In the genomic region with DNA sequence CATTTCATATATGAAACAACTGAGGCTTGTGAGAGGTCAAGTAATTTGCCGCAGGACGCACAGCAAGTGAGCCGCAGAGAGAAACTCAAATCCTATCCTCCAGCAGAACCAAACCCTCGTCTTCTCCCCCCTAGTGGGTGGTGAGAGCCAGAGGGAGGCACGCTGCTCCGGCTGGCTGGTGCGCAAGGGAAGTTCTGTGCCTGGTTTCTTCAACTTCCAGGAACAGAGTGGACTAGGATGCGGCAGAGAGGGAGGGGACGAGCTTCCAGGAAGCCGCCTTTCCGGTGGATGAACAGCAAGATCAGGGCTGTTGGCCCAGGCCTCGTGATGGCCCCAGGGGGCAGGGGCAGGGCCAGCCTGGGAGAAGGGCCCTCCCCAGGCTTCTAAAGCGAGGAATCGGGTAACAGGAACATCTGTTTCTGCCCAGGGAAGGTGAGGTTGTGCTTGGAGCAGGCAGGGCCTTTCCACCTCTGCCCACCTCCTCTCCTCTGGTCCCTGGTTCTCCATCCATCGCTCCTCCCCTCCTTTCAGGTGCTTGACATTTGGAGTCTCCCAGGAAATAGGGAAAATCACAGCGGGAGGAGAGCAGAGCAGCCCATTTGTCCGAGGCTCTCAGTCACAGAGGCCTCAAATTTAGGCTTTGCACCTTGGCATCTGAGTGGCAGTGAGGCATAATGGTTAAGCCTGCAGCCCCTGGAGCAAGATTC, we compare ENCODE assay signal across 9 cellular contexts. TPM values are rescaled to one million over a fixed set of nuclear protein-coding genes. Genes with fewer than 3 reads are reported as not detected.
DNase-seq lines count a peak whose midpoint lies in the region; ATAC-seq, FAIRE-seq and TF ChIP-seq lines count a peak whose summit lies in the region.
"Had no signal": no experiment of that assay in that cellular context is flagged by ENCODE, and none has a peak within 500 bp of the region (broad histone marks: within the 10 kb centered on the region; RNA-seq: fewer than 3 reads in every experiment).

No MANE protein-coding gene starts in this region.

- 71 to 77% methylated on average over 17 of the region's 17 CpGs for WGBS in pancreas, 2 donors

- ATAC-seq in pancreas, result peak; percentile 15 to 56 (median 36)
- ATAC-seq in HG03457 (IDR thresholded peaks at IDR 0.05; ENCODE audit: unreplicated experiment), result no peak
- no peak for ATAC-seq in HG02970 (IDR thresholded peaks at IDR 0.05; ENCODE audit: low FRiP score, unreplicated experiment)

- H3K27me3 ChIP-seq in pancreas, result no peaks in the 10 kb centered on the region

- no peaks in the 10 kb centered on the region for H3K36me3 ChIP-seq in pancreas

- no peak overlapping the region for H3K4me3 ChIP-seq in fibroblast of the aortic adventitia (ENCODE audit: low read depth, low read length)
- H3K4me3 ChIP-seq in pancreas, result no peak overlapping the region

- TF ChIP-seq CTCF in fibroblast of the aortic adventitia (IDR thresholded peaks at IDR 0.05; ENCODE audit: insufficient read depth, low read length) (peak; percentile 33), pancreas (IDR thresholded peaks at IDR 0.05) (no peak)

- in situ Hi-C loops in G401 (cut with HindIII; ENCODE audit: low sequenced_read_pairs), result no loop called here

- peak; percentile 29 for DNase-seq in DMS79 (lab: John Stamatoyannopoulos, UW)
- DNase-seq in NCI-H510A (lab: John Stamatoyannopoulos, UW), result peak; percentile 51
- peak; percentile 69 for DNase-seq in fibroblast of the aortic adventitia (ENCODE audit: low read depth)
- DNase-seq in pancreas, result peak in 5 of 6 donors; percentile 23 to 59 (median 50)
- no peak for DNase-seq in NCI-H1436 (lab: John Stamatoyannopoulos, UW)
- DNase-seq in G401 (ENCODE audit: low spot score), result no peak
- DNase-seq: stimulated activated naive CD4-positive, alpha-beta T cell treated with Interleukin-2 at 50 U/mL for 16 hours had no signal

- H3K4me1 ChIP-seq in pancreas, result peaks cover 5 to 14% (median 9%) of the 10 kb centered on the region in 3 donors

- H3K27ac ChIP-seq in pancreas, result peak overlapping the region in 3 of 4 donors; percentile 56 to 63 (median 58)

- H3K9me3 ChIP-seq in pancreas, result no peaks in the 10 kb centered on the region

- intact Hi-C loops in pancreas (cut with DNase I), result no loop called here

- FAIRE-seq in pancreas (lab: Jason Lieb, UNC), result no peak

RNA-seq across cellular contexts. Expression of a gene that starts 16.8 kb away (rescaled TPM):
- 5.5 and 10.1 TPM in 2 replicates for total RNA-seq in fibroblast of the aortic adventitia (ENCODE audit: low replicate concordance)
- 10 to 100 TPM in 1 of 6 donors, 1 to 10 TPM in 5; 5.9 to 12.1 (median 6.6) TPM for total RNA-seq in pancreas
- polyA plus RNA-seq in pancreas, result 1 to 10 TPM; 1.7 to 3.6 TPM
- 5.4 and 7.1 TPM in 2 replicates for total RNA-seq in G401 (2014; rRNA removed; shearing (Covaris generic))

RNA-seq across cellular contexts. Expression of a gene that starts 27.4 kb away (rescaled TPM):
- 0.09 and 1.5 TPM in 2 replicates for total RNA-seq in fibroblast of the aortic adventitia (ENCODE audit: low replicate concordance)
- under 1 TPM in 4 of 6 donors, not detected in 2; 0.09 to 0.35 (median 0.33) TPM for total RNA-seq in pancreas
- under 1 TPM; 0.15 to 0.52 TPM for polyA plus RNA-seq in pancreas
- total RNA-seq in G401 (2014; rRNA removed; shearing (Covaris generic)), result not detected in 2 replicates

RNA-seq across cellular contexts. Expression of a gene that starts 48.9 kb away (rescaled TPM):
- total RNA-seq in fibroblast of the aortic adventitia (ENCODE audit: low replicate concordance) (not detected in 2 replicates), pancreas (100 to 1,000 TPM in 1 of 6 donors, 10 to 100 TPM in 5; 27.0 to 142 (median 56.4) TPM)
- polyA plus RNA-seq in pancreas, result 10 to 100 TPM; 24.1 to 42.4 TPM
- total RNA-seq in G401 (2014; rRNA removed; shearing (Covaris generic)), result 0.88 TPM in 1 of 2 replicates, not detected in the other

Comparison
In these comparisons a context has a peak if more than half of its experiments do, and no peak if none do; other contexts are left out.
1. DNase-seq: peak in DMS79 (single experiment), NCI-H510A (single experiment), fibroblast of the aortic adventitia (single experiment) and pancreas (5 of 6); none in NCI-H1436 (single experiment) and G401 (single experiment).
2. ATAC-seq: peak in pancreas (4 of 4); none in HG03457 (single experiment) and HG02970 (single experiment).
3. RNA of a gene that starts 48.9 kb away (total RNA-seq): 27.0 to 142 TPM in pancreas; 0.88 TPM in G401 and not detected in fibroblast of the aortic adventitia; every median in the first group is over 10 times any median in the second.